ENCODE assay signal across 8 cellular contexts in genomic region chr2:111117666-111118454, GRCh38. TPM values are rescaled to one million over a fixed set of nuclear protein-coding genes. Genes with fewer than 3 reads are reported as not detected.
A peak's percentile ranks its signal among the peaks of the same experiment; 100 is the strongest.
DNase-seq lines count a peak whose midpoint lies in the region; ATAC-seq and TF ChIP-seq lines count a peak whose summit lies in the region.

No MANE protein-coding gene starts in this region.

- H3K4me1 Mint-ChIP-seq in activated T-cell treated with anti-CD3 and anti-CD28 coated beads, Interleukin-2, amount 50 U/mL, for 4 hours (ENCODE audit: low read depth): peaks cover 47% of the 10 kb centered on the region

- TF ChIP-seq EP300 in ovary (IDR thresholded peaks at IDR 0.05): no peak

- no peak overlapping the region for H3K27ac ChIP-seq in ovary

- peaks cover 8% of the 10 kb centered on the region for H3K4me1 ChIP-seq in ovary (ENCODE audit: insufficient read depth)

- peaks cover 47% of the 10 kb centered on the region for H3K27me3 Mint-ChIP-seq in activated T-cell treated with anti-CD3 and anti-CD28 coated beads, Interleukin-2, amount 50 U/mL, for 4 hours (ENCODE audit: low read depth)

- TF ChIP-seq POLR2A in ovary (IDR thresholded peaks at IDR 0.05): no peak

- H3K36me3 Mint-ChIP-seq in activated T-cell treated with anti-CD3 and anti-CD28 coated beads, Interleukin-2, amount 50 U/mL, for 4 hours (ENCODE audit: insufficient read depth): no peaks in the 10 kb centered on the region

- WGBS in ovary, 3 donors: 10 to 13% (median 12%) methylated on average over 49 to 58 of the region's 58 CpGs

- DNase-seq in AG20443 (ENCODE audit: low spot score) (peak; percentile 46), germinal center (ENCODE audit: low spot score) (peak; percentile 35), ovary (peak; percentile 13 to 42 (median 23)), middle frontal gyrus (ENCODE audit: extremely low spot score, low spot score) (no peak)
- no peak for DNase-seq in Jurkat, Clone E6-1 (ENCODE audit: low read depth, low spot score)
- DNase-seq in activated T-cell treated with anti-CD3 and anti-CD28 coated beads, Interleukin-2, amount 50 U/mL, for 4 hours: peak; percentile 23

- H3K9me3 ChIP-seq in ovary: no peaks in the 10 kb centered on the region

- no peak for ATAC-seq in activated T-cell treated with anti-CD3 and anti-CD28 coated beads, Interleukin-2, amount 50 U/mL, for 4 hours
- ATAC-seq in HG02678 (IDR thresholded peaks at IDR 0.05; ENCODE audit: unreplicated experiment) (no peak), GM21390 (IDR thresholded peaks at IDR 0.05; ENCODE audit: unreplicated experiment) (no peak)

- peak overlapping the region; percentile 38 for H3K4me3 ChIP-seq in Jurkat, Clone E6-1 (ENCODE audit: low read length)
- H3K4me3 ChIP-seq in ovary: peak overlapping the region; percentile 27

- no peaks in the 10 kb centered on the region for H3K9me3 Mint-ChIP-seq in activated T-cell treated with anti-CD3 and anti-CD28 coated beads, Interleukin-2, amount 50 U/mL, for 4 hours

- peak overlapping the region; percentile 85 for H3K4me3 Mint-ChIP-seq in activated T-cell treated with anti-CD3 and anti-CD28 coated beads, Interleukin-2, amount 50 U/mL, for 4 hours

- intact Hi-C loops in ovary (cut with DNase I): loop anchor here in 1 of 4 donors (10.0 kb wide), 1 partner anchor 547 kb away; no protein-coding TSS in a partner anchor

- no peak for TF ChIP-seq CTCF in ovary (IDR thresholded peaks at IDR 0.05)

- no peaks in the 10 kb centered on the region for H3K36me3 ChIP-seq in ovary

- no peaks in the 10 kb centered on the region for H3K27me3 ChIP-seq in ovary

RNA-seq across cellular contexts. Expression of gene BCL2L11, which starts 2.9 kb away (rescaled TPM):
- polyA plus RNA-seq in Jurkat, Clone E6-1 (2012; ENCODE audit: insufficient read depth, insufficient read length): 9.5 TPM
- 10 to 100 TPM; 63.3 to 68.9 (median 65.5) TPM for total RNA-seq in activated T-cell treated with anti-CD3 and anti-CD28 coated beads, Interleukin-2, amount 50 U/mL, for 4 hours
- total RNA-seq in ovary: 10 to 100 TPM; 16.8 to 34.7 (median 21.2) TPM
- 10 to 100 TPM; 11.6 to 17.7 TPM for polyA plus RNA-seq in ovary

Comparison
In these comparisons a context has a peak if more than half of its experiments do, and no peak if none do; other contexts are left out.
1. DNase-seq: peak in AG20443 (single experiment), activated T-cell treated with anti-CD3 and anti-CD28 coated beads, Interleukin-2, amount 50 U/mL, for 4 hours (single experiment), germinal center (single experiment) and ovary (5 of 5); none in Jurkat, Clone E6-1 (single experiment) and middle frontal gyrus (single experiment).